ENCODE assay signal across 1 cellular context in the genomic region with DNA sequence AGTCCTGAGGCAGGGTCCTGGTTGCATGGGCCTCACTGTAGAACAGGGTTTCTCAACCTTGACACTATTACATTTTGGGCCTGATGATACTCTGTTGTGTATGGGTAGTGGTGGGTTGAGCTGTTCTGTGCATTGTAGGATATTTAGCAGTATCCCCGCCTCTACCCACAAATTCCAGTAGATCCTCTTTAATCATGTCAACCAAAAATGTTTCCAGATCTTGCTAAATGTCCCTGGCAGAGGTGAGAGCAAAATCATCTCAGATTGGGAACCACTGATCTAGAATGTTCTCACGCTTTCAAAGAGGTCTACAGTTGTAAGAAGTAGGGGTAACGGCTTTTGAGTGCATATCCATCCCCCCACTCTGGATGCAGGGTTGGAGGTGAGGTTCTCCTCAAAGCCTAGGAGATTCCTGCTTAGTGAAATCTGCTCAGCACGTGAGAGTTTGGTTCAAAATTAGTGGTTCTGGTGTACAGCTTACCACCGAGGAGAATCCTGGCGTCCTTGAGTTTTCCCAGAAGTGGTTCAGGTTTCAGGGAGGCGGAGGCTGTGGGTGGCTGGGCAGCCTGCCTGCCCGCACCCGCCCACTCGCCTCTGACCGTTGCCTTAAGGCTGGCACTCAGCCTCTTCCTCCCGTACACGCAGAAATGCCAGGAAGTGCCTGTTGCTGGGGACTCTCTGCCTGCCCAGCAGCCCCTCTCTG.
TF ChIP-seq lines count a peak whose summit lies in the region.

No MANE protein-coding gene starts in this region.

TF ChIP-seq in WTC11, 78 proteins besides CTCF, POLR2A, EP300 and RAD21 (continued from another document):
- TF ChIP-seq ATF1 (CRISPR knock-in tag; IDR thresholded peaks at IDR 0.05) (no peak), JAZF1 (CRISPR knock-in tag; IDR thresholded peaks at IDR 0.05) (no peak), AFF4 (CRISPR knock-in tag; IDR thresholded peaks at IDR 0.05; ENCODE audit: borderline replicate concordance) (no peak), CREB1 (CRISPR knock-in tag; IDR thresholded peaks at IDR 0.05) (no peak), IRF2 (CRISPR knock-in tag; IDR thresholded peaks at IDR 0.05; ENCODE audit: borderline replicate concordance, low read depth) (no peak)
- TF ChIP-seq, protein P1, sequence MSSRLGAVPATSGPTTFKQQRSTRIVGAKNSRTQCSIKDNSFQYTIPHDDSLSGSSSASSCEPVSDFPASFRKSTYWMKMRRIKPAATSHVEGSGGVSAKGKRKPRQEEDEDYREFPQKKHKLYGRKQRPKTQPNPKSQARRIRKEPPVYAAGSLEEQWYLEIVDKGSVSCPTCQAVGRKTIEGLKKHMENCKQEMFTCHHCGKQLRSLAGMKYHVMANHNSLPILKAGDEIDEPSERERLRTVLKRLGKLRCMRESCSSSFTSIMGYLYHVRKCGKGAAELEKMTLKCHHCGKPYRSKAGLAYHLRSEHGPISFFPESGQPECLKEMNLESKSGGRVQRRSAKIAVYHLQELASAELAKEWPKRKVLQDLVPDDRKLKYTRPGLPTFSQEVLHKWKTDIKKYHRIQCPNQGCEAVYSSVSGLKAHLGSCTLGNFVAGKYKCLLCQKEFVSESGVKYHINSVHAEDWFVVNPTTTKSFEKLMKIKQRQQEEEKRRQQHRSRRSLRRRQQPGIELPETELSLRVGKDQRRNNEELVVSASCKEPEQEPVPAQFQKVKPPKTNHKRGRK (CRISPR knock-in tag; IDR thresholded peaks at IDR 0.05; ENCODE audit: borderline replicate concordance), result no peak
- TF ChIP-seq, protein P2, sequence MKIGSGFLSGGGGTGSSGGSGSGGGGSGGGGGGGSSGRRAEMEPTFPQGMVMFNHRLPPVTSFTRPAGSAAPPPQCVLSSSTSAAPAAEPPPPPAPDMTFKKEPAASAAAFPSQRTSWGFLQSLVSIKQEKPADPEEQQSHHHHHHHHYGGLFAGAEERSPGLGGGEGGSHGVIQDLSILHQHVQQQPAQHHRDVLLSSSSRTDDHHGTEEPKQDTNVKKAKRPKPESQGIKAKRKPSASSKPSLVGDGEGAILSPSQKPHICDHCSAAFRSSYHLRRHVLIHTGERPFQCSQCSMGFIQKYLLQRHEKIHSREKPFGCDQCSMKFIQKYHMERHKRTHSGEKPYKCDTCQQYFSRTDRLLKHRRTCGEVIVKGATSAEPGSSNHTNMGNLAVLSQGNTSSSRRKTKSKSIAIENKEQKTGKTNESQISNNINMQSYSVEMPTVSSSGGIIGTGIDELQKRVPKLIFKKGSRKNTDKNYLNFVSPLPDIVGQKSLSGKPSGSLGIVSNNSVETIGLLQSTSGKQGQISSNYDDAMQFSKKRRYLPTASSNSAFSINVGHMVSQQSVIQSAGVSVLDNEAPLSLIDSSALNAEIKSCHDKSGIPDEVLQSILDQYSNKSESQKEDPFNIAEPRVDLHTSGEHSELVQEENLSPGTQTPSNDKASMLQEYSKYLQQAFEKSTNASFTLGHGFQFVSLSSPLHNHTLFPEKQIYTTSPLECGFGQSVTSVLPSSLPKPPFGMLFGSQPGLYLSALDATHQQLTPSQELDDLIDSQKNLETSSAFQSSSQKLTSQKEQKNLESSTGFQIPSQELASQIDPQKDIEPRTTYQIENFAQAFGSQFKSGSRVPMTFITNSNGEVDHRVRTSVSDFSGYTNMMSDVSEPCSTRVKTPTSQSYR (CRISPR knock-in tag; IDR thresholded peaks at IDR 0.05), result no peak
